ENCODE assay signal across 8 cellular contexts in the genomic region with DNA sequence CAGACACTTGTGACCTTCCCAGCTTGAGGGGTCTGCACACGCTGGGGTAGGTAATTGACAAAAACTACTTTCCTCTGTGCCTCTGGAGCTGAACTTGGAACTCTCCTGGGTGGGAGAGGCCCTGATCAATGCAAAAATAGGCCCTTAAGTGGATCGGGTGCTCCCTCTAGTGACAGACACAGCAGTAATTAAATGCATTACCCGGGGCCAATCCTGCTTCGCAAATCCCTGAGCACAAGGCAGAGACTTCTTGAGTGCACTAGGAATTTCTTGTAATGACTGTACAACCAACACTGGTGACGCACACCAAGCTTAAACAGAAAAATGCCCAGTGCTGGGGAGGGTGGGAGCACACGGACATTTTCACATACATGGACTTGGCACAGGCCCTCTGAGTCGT. TPM values are rescaled to one million over a fixed set of nuclear protein-coding genes. Genes with fewer than 3 reads are reported as not detected.
DNase-seq lines count a peak whose midpoint lies in the region; ATAC-seq, FAIRE-seq and TF ChIP-seq lines count a peak whose summit lies in the region.

No MANE protein-coding gene starts in this region.

- H3K9me3 ChIP-seq in testis: no peaks in the 10 kb centered on the region

- H3K27ac ChIP-seq in testis: no peak overlapping the region

- peaks cover 7% of the 10 kb centered on the region for H3K36me3 Mint-ChIP-seq in effector memory CD8-positive, alpha-beta T cell (ENCODE audit: insufficient read depth)

- no peaks in the 10 kb centered on the region for H3K36me3 ChIP-seq in testis (ENCODE audit: low read depth, missing control alignments)

- H3K9me3 Mint-ChIP-seq in effector memory CD8-positive, alpha-beta T cell: no peaks in the 10 kb centered on the region

- H3K4me3 Mint-ChIP-seq in effector memory CD8-positive, alpha-beta T cell: no peak overlapping the region

- H3K27ac Mint-ChIP-seq in effector memory CD8-positive, alpha-beta T cell: no peak overlapping the region

- TF ChIP-seq CTCF in AG10803 (conservative IDR thresholded peaks at IDR 0.05; ENCODE audit: low read length) (peak; percentile 80), testis (IDR thresholded peaks at IDR 0.05) (peak in 2 of 3 experiments; percentile 41 to 53)

- H3K27me3 ChIP-seq in testis: no peaks in the 10 kb centered on the region

- peak; percentile 67 for FAIRE-seq in GM18507 (lab: Jason Lieb, UNC)

- peaks cover 6 to 24% of the 10 kb centered on the region in 2 donors for H3K27me3 Mint-ChIP-seq in effector memory CD8-positive, alpha-beta T cell

- H3K4me1 Mint-ChIP-seq in effector memory CD8-positive, alpha-beta T cell (ENCODE audit: low read depth in 2 of 2): peaks cover 7 to 11% of the 10 kb centered on the region in 2 donors

- ATAC-seq in effector memory CD8-positive, alpha-beta T cell (replicated peaks): peak; percentile 40

- 37 to 44% methylated on average over 3 to 7 of the region's 7 CpGs for WGBS in testis, 2 donors

- TF ChIP-seq POLR2A in testis (IDR thresholded peaks at IDR 0.05): no peak

- intact Hi-C loops in testis (cut with DNase I; ENCODE audit: low total_unique reads) (no loop called here), posterior vena cava (cut with DNase I) (loop anchor here in 1 of 2 donors (5.0 kb wide), 1 partner anchor 1804 kb away; no protein-coding TSS in a partner anchor)

- DNase-seq in AG10803 (ENCODE audit: low read depth): peak; percentile 84
- no peak for DNase-seq in GM18507 (ENCODE audit: extremely low spot score, insufficient read length, low read depth)
- DNase-seq in NCI-H446 (lab: John Stamatoyannopoulos, UW): peak; percentile 55 to 81
- peak; percentile 46 to 58 for DNase-seq in activated CD4-positive, alpha-beta T cell treated with anti-CD3 and anti-CD28 coated beads, Interleukin-2, amount 50 U/mL, for 48 hours
- peak; percentile 44 to 52 (median 47) for DNase-seq in effector memory CD8-positive, alpha-beta T cell
- peak; percentile 59 for DNase-seq in middle frontal gyrus (ENCODE audit: extremely low spot score, low spot score)
- peak; percentile 75 for DNase-seq in testis
- DNase-seq in posterior vena cava (ENCODE audit: low spot score): no peak

- H3K4me3 ChIP-seq in AG10803 (ENCODE audit: low read length): no peak overlapping the region
- no peak overlapping the region for H3K4me3 ChIP-seq in testis

- no peaks in the 10 kb centered on the region for H3K4me1 ChIP-seq in testis

RNA-seq across cellular contexts. Expression of a gene that starts 10.6 kb away (rescaled TPM):
- total RNA-seq in testis (100 to 1,000 TPM; 150 to 188 TPM), posterior vena cava (10 to 100 TPM; 17.6 to 23.3 TPM)
- polyA plus RNA-seq in testis (ENCODE audit: insufficient read depth, low read depth, low replicate concordance): 272 TPM

RNA-seq across cellular contexts. Expression of a gene that starts 24.9 kb away (rescaled TPM):
- 1 to 10 TPM in 1 of 2 donors, under 1 TPM in 1; 0.43 to 1.0 TPM for total RNA-seq in testis
- polyA plus RNA-seq in testis (ENCODE audit: insufficient read depth, low read depth, low replicate concordance): 0.45 TPM
- total RNA-seq in posterior vena cava: not detected

RNA-seq across cellular contexts. Expression of a gene that starts 32.5 kb away (rescaled TPM):
- 100 to 1,000 TPM; 284 to 624 TPM for total RNA-seq in testis
- polyA plus RNA-seq in testis (ENCODE audit: insufficient read depth, low read depth, low replicate concordance): 1,024 TPM
- 1,000 to 10,000 TPM in 1 of 2 donors, 100 to 1,000 TPM in 1; 882 to 1,056 TPM for total RNA-seq in posterior vena cava

RNA-seq across cellular contexts. Expression of a gene that starts 34.1 kb away (rescaled TPM):
- total RNA-seq in testis: 1 to 10 TPM; 1.7 to 6.4 TPM
- polyA plus RNA-seq in testis (ENCODE audit: insufficient read depth, low read depth, low replicate concordance): 0.91 TPM
- total RNA-seq in posterior vena cava: under 1 TPM; 0.69 to 0.90 TPM

RNA-seq across cellular contexts. Expression of a gene that starts 41.6 kb away (rescaled TPM):
- 10 to 100 TPM; 12.9 to 19.2 TPM for total RNA-seq in testis
- 35.4 TPM for polyA plus RNA-seq in testis (ENCODE audit: insufficient read depth, low read depth, low replicate concordance)
- total RNA-seq in posterior vena cava: not detected

Comparison
In these comparisons a context has a peak if more than half of its experiments do, and no peak if none do; other contexts are left out.
1. DNase-seq: peak in AG10803 (single experiment), NCI-H446 (2 of 2), activated CD4-positive, alpha-beta T cell treated with anti-CD3 and anti-CD28 coated beads, Interleukin-2, amount 50 U/mL, for 48 hours (2 of 2), effector memory CD8-positive, alpha-beta T cell (3 of 3), middle frontal gyrus (single experiment) and testis (single experiment); none in GM18507 (single experiment) and posterior vena cava (single experiment).
2. RNA of a gene that starts 10.6 kb away (total RNA-seq): 150 to 188 TPM in testis; 17.6 to 23.3 TPM in posterior vena cava; every median in the first group is over 4 times any median in the second.